In the genomic region with DNA sequence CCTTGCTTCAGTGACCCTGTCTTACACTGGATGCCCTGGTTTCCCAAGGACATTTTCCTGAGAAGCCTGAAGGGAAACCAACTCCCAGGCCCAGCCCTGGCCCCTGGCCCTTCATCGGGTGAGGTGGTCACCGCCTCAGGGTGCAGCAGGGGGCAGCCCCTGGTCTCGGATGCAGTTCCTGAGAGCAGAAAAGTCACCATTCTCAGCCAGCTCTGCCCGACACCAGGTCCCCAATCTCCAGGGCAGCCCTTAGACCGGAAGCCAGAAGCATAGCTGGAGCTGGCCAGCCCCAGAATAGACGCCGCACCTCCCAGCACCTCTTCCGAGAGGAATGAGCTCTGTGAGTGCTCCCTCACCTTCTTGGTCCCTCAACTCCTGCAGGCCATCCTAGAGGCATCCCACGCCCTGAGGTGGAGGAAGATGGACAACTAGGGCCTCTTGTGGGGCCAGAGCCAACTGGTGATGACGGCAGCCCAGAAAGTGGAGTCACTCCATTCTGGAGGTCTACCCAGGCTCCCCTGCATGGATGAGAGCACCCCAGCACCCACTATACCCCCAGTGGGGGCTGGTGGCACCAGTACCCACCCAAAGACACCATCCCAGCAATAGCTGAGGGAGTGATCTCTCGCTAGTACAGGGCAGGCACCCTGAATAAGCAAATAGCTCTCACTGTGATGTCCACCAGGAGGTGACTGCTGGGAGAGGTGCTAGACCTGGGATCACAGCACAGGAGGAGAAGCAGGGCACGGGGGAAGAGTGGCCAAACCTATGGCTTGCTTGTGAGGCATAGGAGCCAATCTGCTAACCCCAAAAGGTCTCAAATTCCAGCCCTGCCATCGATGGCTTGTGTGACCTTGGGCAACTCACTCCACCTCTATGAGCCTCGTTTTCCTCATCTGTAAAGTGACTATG, we compare ENCODE assay signal across 21 cellular contexts. TPM values are rescaled to one million over a fixed set of nuclear protein-coding genes. Genes with fewer than 3 reads are reported as not detected.
A peak's percentile ranks its signal among the peaks of the same experiment; 100 is the strongest.
DNase-seq lines count a peak whose midpoint lies in the region; ATAC-seq, FAIRE-seq and TF ChIP-seq lines count a peak whose summit lies in the region.
"Had no signal": no experiment of that assay in that cellular context is flagged by ENCODE, and none has a peak within 500 bp of the region (broad histone marks: within the 10 kb centered on the region; RNA-seq: fewer than 3 reads in every experiment).

No MANE protein-coding gene starts in this region.

- peaks cover 3% of the 10 kb centered on the region for H3K4me1 Mint-ChIP-seq in activated T-cell treated with anti-CD3 and anti-CD28 coated beads, Interleukin-2, amount 50 U/mL, for 24 hours (ENCODE audit: low read depth)
- H3K4me1 Mint-ChIP-seq: CD4-positive, alpha-beta memory T cell had no signal

- H3K36me3 ChIP-seq in K562 (ENCODE audit: control insufficient read depth, insufficient read depth, low read length), result no peaks in the 10 kb centered on the region
- H3K36me3 ChIP-seq in sigmoid colon, result no peaks in the 10 kb centered on the region
- H3K36me3 ChIP-seq in Karpas-422 (ENCODE audit: insufficient read depth, low read length), result no peaks in the 10 kb centered on the region
- H3K36me3 ChIP-seq: BLaER1 had no signal

- H3K4me2 ChIP-seq in K562 (ENCODE audit: insufficient read depth, low read length) (no peak overlapping the region), Karpas-422 (ENCODE audit: low read depth, low read length, poor library complexity, severe bottlenecking) (no peak overlapping the region)
- H3K4me2 ChIP-seq: BLaER1 had no signal

- no peak for TF ChIP-seq CTCF in K562 (IDR thresholded peaks at IDR 0.05 in 2 of 3, conservative IDR thresholded peaks at IDR 0.05 in 1 of 3; ENCODE audit: insufficient read depth in 2 of 3, low read depth in 1 of 3, low read length in 3 of 3)
- no peak for TF ChIP-seq CTCF in sigmoid colon (IDR thresholded peaks at IDR 0.05)

- H3K27ac ChIP-seq in K562 (ENCODE audit: extremely low read depth, low read depth, low read length) (no peak overlapping the region), sigmoid colon (no peak overlapping the region), Karpas-422 (ENCODE audit: low read length) (no peak overlapping the region)
- H3K27ac ChIP-seq: BLaER1 had no signal

- no peaks in the 10 kb centered on the region for H3K79me2 ChIP-seq in K562 (ENCODE audit: control insufficient read depth, insufficient read depth, low read length)
- H3K79me2 ChIP-seq in Karpas-422 (ENCODE audit: low read length), result no peaks in the 10 kb centered on the region

- no peaks in the 10 kb centered on the region for H3K9me2 ChIP-seq in Karpas-422 (replicated peaks; ENCODE audit: insufficient read depth, low read length)

- H3K36me3 Mint-ChIP-seq in activated T-cell treated with anti-CD3 and anti-CD28 coated beads, Interleukin-2, amount 50 U/mL, for 24 hours (ENCODE audit: low read depth), result no peaks in the 10 kb centered on the region
- H3K36me3 Mint-ChIP-seq: CD4-positive, alpha-beta memory T cell had no signal

- no peaks in the 10 kb centered on the region for H3K9me3 ChIP-seq in K562 (replicated peaks; ENCODE audit: control insufficient read depth, insufficient read depth, low read depth, low read length)
- no peaks in the 10 kb centered on the region for H3K9me3 ChIP-seq in sigmoid colon
- no peaks in the 10 kb centered on the region for H3K9me3 ChIP-seq in Karpas-422 (ENCODE audit: low read length)
- H3K9me3 ChIP-seq: BLaER1 had no signal

- peak; percentile 21 for DNase-seq in activated T-cell treated with anti-CD3 and anti-CD28 coated beads, Interleukin-2, amount 50 U/mL, for 24 hours
- DNase-seq in activated T-cell treated with anti-CD3 and anti-CD28 coated beads, Interleukin-2, amount 50 U/mL, for 1 hour, result no peak
- no peak for DNase-seq in K562 (ENCODE audit: extremely low read depth in 1 of 4, low spot score in 3 of 4)
- DNase-seq in islet precursor cell, result peak; percentile 46
- DNase-seq in sigmoid colon, result peak; percentile 40
- no peak for DNase-seq in Karpas-422
- DNase-seq in G401 (ENCODE audit: low spot score), result no peak
- DNase-seq: CD4-positive, alpha-beta memory T cell; GOT3; KBM-7; NCI-H1417; NCI-H187 treated with DMSO at 0.1 percent for 48 hours; NCI-H2227 treated with DMSO at 0.1 percent for 48 hours; NCI-H510A treated with DMSO at 0.1 percent for 48 hours; NCI-H82; RPMI8226; SIG-M5 had no signal

- CTCF ChIA-PET in K562 (lab: Yijun Ruan, JAX; ENCODE audit: low intra/inter-chr PET ratio), result no interaction called here

- H3K27me3 ChIP-seq in K562 (ENCODE audit: control insufficient read depth in 2 of 2, insufficient read depth in 2 of 2, low read length in 2 of 2) (peaks cover 7 to 34% of the 10 kb centered on the region in 2 experiments; a peak in 4 of 5 replicates), sigmoid colon (no peaks in the 10 kb centered on the region), Karpas-422 (ENCODE audit: low read length) (no peaks in the 10 kb centered on the region)
- H3K27me3 ChIP-seq: BLaER1 had no signal

- ATAC-seq in K562, result peak; percentile 56; the same call in 1 of the 3 replicates
- ATAC-seq in GM21367 (IDR thresholded peaks at IDR 0.05; ENCODE audit: unreplicated experiment), result no peak
- ATAC-seq: GM12878 had no signal

- H4K20me1 ChIP-seq in K562 (replicated peaks; ENCODE audit: control insufficient read depth, insufficient read depth, low read length), result no peaks in the 10 kb centered on the region; the same call in 1 of the 2 replicates
- no peaks in the 10 kb centered on the region for H4K20me1 ChIP-seq in Karpas-422 (ENCODE audit: insufficient read depth, low read depth, low read length)
- H4K20me1 ChIP-seq: BLaER1 had no signal

- H3K9me3 Mint-ChIP-seq in activated T-cell treated with anti-CD3 and anti-CD28 coated beads, Interleukin-2, amount 50 U/mL, for 24 hours, result no peaks in the 10 kb centered on the region
- H3K9me3 Mint-ChIP-seq: CD4-positive, alpha-beta memory T cell had no signal

- H3K9ac ChIP-seq in K562 (ENCODE audit: insufficient read depth in 1 of 2, low read depth in 2 of 2, low read length in 2 of 2) (no peak overlapping the region; a peak in 1 of 4 replicates), Karpas-422 (ENCODE audit: low read length) (no peak overlapping the region)
- H3K9ac ChIP-seq: BLaER1 had no signal

- no peak overlapping the region for H3K27ac Mint-ChIP-seq in activated T-cell treated with anti-CD3 and anti-CD28 coated beads, Interleukin-2, amount 50 U/mL, for 24 hours

- TF ChIP-seq POLR2A in K562 (conservative IDR thresholded peaks at IDR 0.05) (no peak), sigmoid colon (IDR thresholded peaks at IDR 0.05) (no peak)

- H3K27me3 Mint-ChIP-seq in activated T-cell treated with anti-CD3 and anti-CD28 coated beads, Interleukin-2, amount 50 U/mL, for 24 hours, result no peaks in the 10 kb centered on the region

- no peak overlapping the region for H2AFZ ChIP-seq in K562 (ENCODE audit: low read depth, low read length)
- no peak overlapping the region for H2AFZ ChIP-seq in Karpas-422 (ENCODE audit: low read length)

- in situ Hi-C loops in K562 (cut with MboI), result no loop called here
- in situ Hi-C loops in G401 (cut with HindIII; ENCODE audit: low sequenced_read_pairs), result no loop called here

- H3K4me1 ChIP-seq in K562 (replicated peaks in 1 of 2; ENCODE audit: control insufficient read depth in 2 of 2, insufficient read depth in 2 of 2, low read length in 2 of 2), result peaks cover 0 to 6% of the 10 kb centered on the region in 2 experiments; a peak in 2 of 5 replicates
- no peaks in the 10 kb centered on the region for H3K4me1 ChIP-seq in sigmoid colon
- no peaks in the 10 kb centered on the region for H3K4me1 ChIP-seq in Karpas-422 (ENCODE audit: low read length)

- no TSS peak for BruUV-seq in K562 (replicated peaks; lab: Mats Ljungman, UMichigan)

- no peaks in the 10 kb centered on the region for H3K9me1 ChIP-seq in K562 (ENCODE audit: control insufficient read depth, insufficient read depth, low read length)

- intact Hi-C loops in K562 (cut with micrococcal nuclease), result no loop called here
- intact Hi-C loops in sigmoid colon (cut with DNase I), result no loop called here

- H3K4me3 ChIP-seq in K562, result no peak overlapping the region
- H3K4me3 ChIP-seq in sigmoid colon, result no peak overlapping the region
- no peak overlapping the region for H3K4me3 ChIP-seq in Karpas-422 (ENCODE audit: low read length)
- H3K4me3 ChIP-seq: BLaER1, GM12878 had no signal

- H3K4me3 Mint-ChIP-seq in activated T-cell treated with anti-CD3 and anti-CD28 coated beads, Interleukin-2, amount 50 U/mL, for 24 hours, result no peak overlapping the region

- TF ChIP-seq EP300 in K562 (IDR thresholded peaks at IDR 0.05; ENCODE audit: low read length) (no peak), sigmoid colon (IDR thresholded peaks at IDR 0.05) (no peak)

- 4% methylated on average over 13 of the region's 14 CpGs for WGBS in K562 (ENCODE audit: insufficient coverage, low coverage, missing lambda C conversion rate)
- WGBS in sigmoid colon, 2 donors, result 93% methylated on average over 14 of the region's 14 CpGs

- no peak for TF ChIP-seq RAD21 in K562 (CRISPR knock-in tag; conservative IDR thresholded peaks at IDR 0.05 in 1 of 2, IDR thresholded peaks at IDR 0.05 in 1 of 2)

- FAIRE-seq in K562 (lab: Jason Lieb, UNC), result no peak
- FAIRE-seq: GM12878, GM19239 had no signal

- POLR2A ChIA-PET in K562 (lab: Yijun Ruan, JAX), result interaction anchor here (0.6 kb wide), 1 partner anchor 62 kb away, joined by 3 read pairs; no protein-coding TSS in a partner anchor

RNA-seq across cellular contexts. Expression of a gene that starts 56.2 kb away (rescaled TPM):
- 11.4 and 16.7 TPM in 2 replicates for total RNA-seq in K562 (2011; cell fraction: chromatin; rRNA removed; ENCODE audit: low replicate concordance)
- 9.3 TPM in 2 replicates for total RNA-seq in K562 (2011; cell fraction: nucleolus; rRNA removed)
- 10.7 and 11.0 TPM in 2 replicates for total RNA-seq in K562 (2011; cell fraction: nucleoplasm; rRNA removed)
- total RNA-seq in K562 (2014; rRNA removed) (4.3 and 5.8 TPM in 2 replicates), K562 (2014; rRNA removed; fragmentation: Illumina TruSeq; extraction: Trizol) (4.8 and 6.2 TPM in 2 replicates), K562 (2015; rRNA removed; fragmentation: Illumina TruSeq; extraction: Trizol) (4.9 and 5.3 TPM in 2 replicates), K562 (2021) (4.7 and 5.7 TPM in 2 replicates), sigmoid colon (10 to 100 TPM; 17.6 to 32.7 (median 22.2) TPM)
- polyA plus RNA-seq in K562 (2011; rRNA removed) (10.2 TPM in 2 replicates), K562 (2014; fragmentation: Illumina TruSeq; extraction: Trizol) (4.3 and 4.8 TPM in 2 replicates), K562 (2014; fragmentation: Nextera tagmentation; extraction: Ambion mirVana) (1 to 10 TPM; 1.1 to 1.2 TPM), K562 (2014; rRNA removed) (4.8 and 6.2 TPM in 2 replicates), sigmoid colon (10 to 100 TPM in 2 of 3 donors, 1 to 10 TPM in 1; 9.6 to 15.0 (median 11.6) TPM)
- 5.3 and 6.3 TPM in 2 replicates for polyA plus RNA-seq in K562 (2011; cell fraction: cytosol; rRNA removed)
- 14.4 and 19.8 TPM in 2 replicates for polyA plus RNA-seq in K562 (2011; cell fraction: nucleus; rRNA removed)
- polyA plus RNA-seq in K562 (2012), result 6.3 and 13.2 TPM in 2 replicates
- 10.4 and 18.0 TPM in 2 replicates for polyA minus RNA-seq in K562 (2011; rRNA and poly(A)+ RNA removed)
- 3.4 and 6.0 TPM in 2 replicates for polyA minus RNA-seq in K562 (2011; cell fraction: cytosol; rRNA and poly(A)+ RNA removed)
- polyA minus RNA-seq in K562 (2011; cell fraction: nucleus; rRNA and poly(A)+ RNA removed), result 5.3 and 6.9 TPM in 2 replicates
- 6.9 and 8.6 TPM in 2 replicates for total RNA-seq in Karpas-422 (2014; rRNA removed; shearing (Covaris generic); ENCODE audit: low replicate concordance)
- total RNA-seq in G401 (2014; rRNA removed; shearing (Covaris generic)), result 10.3 and 15.8 TPM in 2 replicates

RNA-seq across cellular contexts. Expression of a gene that starts 58.6 kb away (rescaled TPM):
- total RNA-seq in K562 (2011; cell fraction: chromatin; rRNA removed; ENCODE audit: low replicate concordance), result 37.1 and 42.1 TPM in 2 replicates
- total RNA-seq in K562 (2011; cell fraction: nucleolus; rRNA removed), result 64.2 and 67.9 TPM in 2 replicates
- 81.1 and 85.6 TPM in 2 replicates for total RNA-seq in K562 (2011; cell fraction: nucleoplasm; rRNA removed)
- total RNA-seq in K562 (2014; rRNA removed) (99.8 and 113 TPM in 2 replicates), K562 (2014; rRNA removed; fragmentation: Illumina TruSeq; extraction: Trizol) (89.8 and 91.5 TPM in 2 replicates), K562 (2015; rRNA removed; fragmentation: Illumina TruSeq; extraction: Trizol) (93.6 and 111 TPM in 2 replicates), K562 (2021) (84.8 and 91.1 TPM in 2 replicates), sigmoid colon (10 to 100 TPM; 24.1 to 53.6 (median 37.3) TPM)
- polyA plus RNA-seq in K562 (2011; rRNA removed) (120 and 126 TPM in 2 replicates), K562 (2014; fragmentation: Illumina TruSeq; extraction: Trizol) (118 and 123 TPM in 2 replicates), K562 (2014; fragmentation: Nextera tagmentation; extraction: Ambion mirVana) (100 to 1,000 TPM; 305 to 322 TPM), K562 (2014; rRNA removed) (147 and 173 TPM in 2 replicates), sigmoid colon (10 to 100 TPM; 40.2 to 57.4 (median 48.6) TPM)
- 170 and 189 TPM in 2 replicates for polyA plus RNA-seq in K562 (2011; cell fraction: cytosol; rRNA removed)
- 53.4 and 65.8 TPM in 2 replicates for polyA plus RNA-seq in K562 (2011; cell fraction: nucleus; rRNA removed)
- polyA plus RNA-seq in K562 (2012), result 128 and 163 TPM in 2 replicates
- 32.1 and 36.2 TPM in 2 replicates for polyA minus RNA-seq in K562 (2011; rRNA and poly(A)+ RNA removed)
- polyA minus RNA-seq in K562 (2011; cell fraction: cytosol; rRNA and poly(A)+ RNA removed), result 24.0 and 27.7 TPM in 2 replicates
- polyA minus RNA-seq in K562 (2011; cell fraction: nucleus; rRNA and poly(A)+ RNA removed), result 6.9 and 18.0 TPM in 2 replicates
- 61.3 and 76.0 TPM in 2 replicates for total RNA-seq in Karpas-422 (2014; rRNA removed; shearing (Covaris generic); ENCODE audit: low replicate concordance)
- 122 and 134 TPM in 2 replicates for total RNA-seq in G401 (2014; rRNA removed; shearing (Covaris generic))

Comparison
In these comparisons a context has a peak if more than half of its experiments do, and no peak if none do; other contexts are left out.
1. DNase-seq: peak in activated T-cell treated with anti-CD3 and anti-CD28 coated beads, Interleukin-2, amount 50 U/mL, for 24 hours (single experiment), islet precursor cell (single experiment) and sigmoid colon (single experiment); none in activated T-cell treated with anti-CD3 and anti-CD28 coated beads, Interleukin-2, amount 50 U/mL, for 1 hour (single experiment), K562 (0 of 4), Karpas-422 (single experiment) and G401 (single experiment).